ENCODE assay signal across 14 cellular contexts in the genomic region with DNA sequence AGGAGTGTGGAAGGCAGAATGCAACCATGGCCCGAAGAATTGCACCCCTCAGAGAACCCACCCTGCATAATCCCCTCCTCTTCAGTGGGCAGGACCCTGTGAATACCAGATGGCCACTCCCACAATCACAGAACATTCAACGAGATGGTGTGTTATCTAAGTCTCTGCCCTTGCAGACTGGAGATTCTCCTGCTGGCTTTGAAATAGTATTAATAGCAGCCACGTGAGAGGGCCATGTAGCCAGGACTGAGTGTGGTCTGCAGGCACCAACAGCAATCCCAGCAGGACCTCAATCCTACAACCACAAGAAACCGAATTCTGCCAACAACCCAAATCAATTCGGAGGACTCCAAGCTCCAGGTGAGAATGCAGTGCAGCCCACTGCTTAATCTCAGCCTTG.
DNase-seq lines count a peak whose midpoint lies in the region; ATAC-seq and TF ChIP-seq lines count a peak whose summit lies in the region.
"Had no signal": no experiment of that assay in that cellular context is flagged by ENCODE, and none has a peak within 500 bp of the region (broad histone marks: within the 10 kb centered on the region; RNA-seq: fewer than 3 reads in every experiment).

No MANE protein-coding gene starts in this region.

- H3K4me1 ChIP-seq in heart right ventricle (peaks cover 4 to 59% (median 32%) of the 10 kb centered on the region in 9 donors), psoas muscle (peaks cover 59% of the 10 kb centered on the region), SK-N-SH (ENCODE audit: control insufficient read depth in 1 of 2, insufficient read depth in 2 of 2, low read depth in 1 of 2, low read length in 1 of 2) (peaks cover 12 to 44% of the 10 kb centered on the region in 2 experiments; a peak in 3 of 4 replicates)

- H3F3A ChIP-seq in SK-N-SH (replicated peaks; ENCODE audit: insufficient read depth): no peaks in the 10 kb centered on the region

- no peak overlapping the region for H3K9ac ChIP-seq in SK-N-SH

- TF ChIP-seq RAD21 in SK-N-SH (IDR thresholded peaks at IDR 0.05; ENCODE audit: low read length): no peak

- TF ChIP-seq CTCF in CD4-positive, alpha-beta T cell (IDR thresholded peaks at IDR 0.05): no peak
- TF ChIP-seq CTCF in activated B cell treated with CpG ODN at 0.5 μM for 24 hours (IDR thresholded peaks at IDR 0.05): no peak
- TF ChIP-seq CTCF in heart right ventricle (IDR thresholded peaks at IDR 0.05): no peak
- TF ChIP-seq CTCF in psoas muscle (IDR thresholded peaks at IDR 0.05): no peak
- TF ChIP-seq CTCF in SK-N-SH (IDR thresholded peaks at IDR 0.05): no peak

- no peak for DNase-seq in CD4-positive, alpha-beta T cell
- DNase-seq in activated B cell treated with CpG ODN at 0.5 μM for 24 hours (no peak), heart right ventricle (no peak), psoas muscle (no peak), SK-N-SH (no peak), GOT3 (lab: John Stamatoyannopoulos, UW) (no peak)
- DNase-seq: DMS79, KBM-7, NCI-H1048, NCI-H69, PC-3 had no signal

- no peaks in the 10 kb centered on the region for H3K27me3 Mint-ChIP-seq in CD4-positive, alpha-beta T cell
- H3K27me3 Mint-ChIP-seq in activated B cell treated with CpG ODN at 0.5 μM for 24 hours: no peaks in the 10 kb centered on the region

- peaks cover 73% of the 10 kb centered on the region for H3K79me2 ChIP-seq in SK-N-SH (ENCODE audit: insufficient read depth)

- POLR2A ChIA-PET in CD4-positive, alpha-beta T cell (lab: Charles Lee): no interaction called here
- POLR2A ChIA-PET in activated B cell treated with CpG ODN at 0.5 μM for 24 hours (lab: Charles Lee): interaction anchor here (0.8 to 0.9 kb wide), 2 partner anchors 34 to 35 kb away, joined by 3 read pairs; no protein-coding TSS in a partner anchor
- POLR2A ChIA-PET in SK-N-SH (lab: Yijun Ruan, JAX): no interaction called here

- H3K9me2 ChIP-seq in SK-N-SH: no peaks in the 10 kb centered on the region

- no peak overlapping the region for H3K4me3 Mint-ChIP-seq in CD4-positive, alpha-beta T cell
- H3K4me3 Mint-ChIP-seq in activated B cell treated with CpG ODN at 0.5 μM for 24 hours: no peak overlapping the region
- H3K4me3 Mint-ChIP-seq: CD14-positive monocyte had no signal

- no peak overlapping the region for H3K27ac ChIP-seq in CD4-positive, alpha-beta T cell (ENCODE audit: low read depth, low read length)
- H3K27ac ChIP-seq in heart right ventricle (no peak overlapping the region), psoas muscle (no peak overlapping the region), SK-N-SH (ENCODE audit: low read depth in 2 of 2, low read length in 1 of 2) (no peak overlapping the region)
- H3K27ac ChIP-seq: A549 had no signal

- no peak for ATAC-seq in CD4-positive, alpha-beta T cell (ENCODE audit: poor library complexity)
- ATAC-seq in activated B cell treated with CpG ODN at 0.5 μM for 24 hours (ENCODE audit: low read depth): no peak
- peak; percentile 37 to 79 (median 60) for ATAC-seq in heart right ventricle
- peak in 3 of 4 donors; percentile 36 to 55 (median 52) for ATAC-seq in psoas muscle
- ATAC-seq in HG03159 (IDR thresholded peaks at IDR 0.05; ENCODE audit: unreplicated experiment): no peak
- ATAC-seq: A549, PC-3 had no signal

- no peaks in the 10 kb centered on the region for H3K27me3 ChIP-seq in CD4-positive, alpha-beta T cell (ENCODE audit: control insufficient read depth, insufficient read depth, low read length)
- H3K27me3 ChIP-seq in heart right ventricle: no peaks in the 10 kb centered on the region
- no peaks in the 10 kb centered on the region for H3K27me3 ChIP-seq in psoas muscle (ENCODE audit: insufficient read depth in 3 of 3, low read length in 2 of 3)
- no peaks in the 10 kb centered on the region for H3K27me3 ChIP-seq in SK-N-SH (ENCODE audit: insufficient read depth)

- peak overlapping the region; percentile 52 for H3K27ac Mint-ChIP-seq in CD4-positive, alpha-beta T cell
- H3K27ac Mint-ChIP-seq in activated B cell treated with CpG ODN at 0.5 μM for 24 hours: peak overlapping the region; percentile 12

- no peak overlapping the region for H2AFZ ChIP-seq in SK-N-SH (ENCODE audit: low read depth)

- CTCF ChIA-PET in CD4-positive, alpha-beta T cell (lab: Charles Lee): no interaction called here
- CTCF ChIA-PET in activated B cell treated with CpG ODN at 0.5 μM for 24 hours (lab: Charles Lee): no interaction called here
- CTCF ChIA-PET in SK-N-SH (lab: Yijun Ruan, JAX): interaction anchor here (1.0 to 3.0 kb wide), 3 partner anchors 10 to 726 kb away, joined by 3 to 11 read pairs (median 6); no protein-coding TSS in a partner anchor

- TF ChIP-seq EP300 in SK-N-SH (IDR thresholded peaks at IDR 0.05; ENCODE audit: borderline replicate concordance in 1 of 2, low read depth in 1 of 2, low read length in 1 of 2): no peak

- intact Hi-C loops in CD4-positive, alpha-beta T cell (cut with DNase I, micrococcal nuclease): loop anchor here in 1 of 2 experiments (10.0 kb wide), 1 partner anchor 65 kb away; no protein-coding TSS in a partner anchor
- intact Hi-C loops in activated B cell treated with CpG ODN at 0.5 μM for 24 hours (cut with micrococcal nuclease): loop anchor here (2.0 to 10.0 kb wide), 2 partner anchors 17 to 225 kb away; no protein-coding TSS in a partner anchor
- intact Hi-C loops in heart right ventricle (cut with DNase I): loop anchor here in 1 of 10 donors (10.0 kb wide), 1 partner anchor 65 kb away; no protein-coding TSS in a partner anchor
- intact Hi-C loops in psoas muscle (cut with DNase I): no loop called here

- H3K36me3 Mint-ChIP-seq in CD4-positive, alpha-beta T cell (ENCODE audit: low read depth): peaks cover 75% of the 10 kb centered on the region
- peaks cover 93% of the 10 kb centered on the region for H3K36me3 Mint-ChIP-seq in activated B cell treated with CpG ODN at 0.5 μM for 24 hours (ENCODE audit: low read depth)

- H3K9me3 ChIP-seq in CD4-positive, alpha-beta T cell (ENCODE audit: control insufficient read depth, low read length): no peaks in the 10 kb centered on the region
- H3K9me3 ChIP-seq in heart right ventricle (no peaks in the 10 kb centered on the region), psoas muscle (no peaks in the 10 kb centered on the region), SK-N-SH (no peaks in the 10 kb centered on the region)
- H3K9me3 ChIP-seq: A549 had no signal

- peaks cover 66% of the 10 kb centered on the region for H4K20me1 ChIP-seq in SK-N-SH (ENCODE audit: insufficient read depth)

- no peaks in the 10 kb centered on the region for H3K9me3 Mint-ChIP-seq in CD4-positive, alpha-beta T cell
- H3K9me3 Mint-ChIP-seq in activated B cell treated with CpG ODN at 0.5 μM for 24 hours: no peaks in the 10 kb centered on the region
- H3K9me3 Mint-ChIP-seq: CD14-positive monocyte had no signal

- H3K36me3 ChIP-seq in heart right ventricle (peaks cover 0 to 66% (median 0%) of the 10 kb centered on the region in 9 donors), psoas muscle (ENCODE audit: insufficient read depth in 1 of 2, low read depth in 1 of 2) (peaks cover 0 to 15% of the 10 kb centered on the region in 2 donors), SK-N-SH (replicated peaks in 1 of 2; ENCODE audit: control insufficient read depth in 1 of 2, insufficient read depth in 2 of 2, low read length in 1 of 2) (peaks cover 24 to 30% of the 10 kb centered on the region in 2 experiments)

- no peak overlapping the region for H3K4me3 ChIP-seq in heart right ventricle
- no peak overlapping the region for H3K4me3 ChIP-seq in psoas muscle
- H3K4me3 ChIP-seq in SK-N-SH (ENCODE audit: low read depth in 2 of 2, low read length in 1 of 2): no peak overlapping the region
- H3K4me3 ChIP-seq: A549 had no signal

- H3K4me2 ChIP-seq in SK-N-SH: no peak overlapping the region
- H3K4me2 ChIP-seq: A549 had no signal

- WGBS in heart right ventricle, 2 donors: 42 to 57% methylated on average over 5 of the region's 5 CpGs
- WGBS in psoas muscle, 3 donors: 39 to 59% (median 44%) methylated on average over 5 of the region's 5 CpGs
- WGBS in SK-N-SH (ENCODE audit: low lambda C conversion rate): 94% methylated on average over 5 of the region's 5 CpGs

- H3K4me1 Mint-ChIP-seq in CD4-positive, alpha-beta T cell (ENCODE audit: low read depth): peaks cover 84% of the 10 kb centered on the region
- H3K4me1 Mint-ChIP-seq in activated B cell treated with CpG ODN at 0.5 μM for 24 hours: peaks cover 48% of the 10 kb centered on the region

TF ChIP-seq in SK-N-SH, 30 proteins besides CTCF, POLR2A, EP300 and RAD21 (continues in another document):
- TF ChIP-seq, protein P1, sequence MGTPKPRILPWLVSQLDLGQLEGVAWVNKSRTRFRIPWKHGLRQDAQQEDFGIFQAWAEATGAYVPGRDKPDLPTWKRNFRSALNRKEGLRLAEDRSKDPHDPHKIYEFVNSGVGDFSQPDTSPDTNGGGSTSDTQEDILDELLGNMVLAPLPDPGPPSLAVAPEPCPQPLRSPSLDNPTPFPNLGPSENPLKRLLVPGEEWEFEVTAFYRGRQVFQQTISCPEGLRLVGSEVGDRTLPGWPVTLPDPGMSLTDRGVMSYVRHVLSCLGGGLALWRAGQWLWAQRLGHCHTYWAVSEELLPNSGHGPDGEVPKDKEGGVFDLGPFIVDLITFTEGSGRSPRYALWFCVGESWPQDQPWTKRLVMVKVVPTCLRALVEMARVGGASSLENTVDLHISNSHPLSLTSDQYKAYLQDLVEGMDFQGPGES (IDR thresholded peaks at IDR 0.05; ENCODE audit: low read depth, low read length): no peak
- TF ChIP-seq CHD2 (IDR thresholded peaks at IDR 0.05; ENCODE audit: low read length, partially characterized antibody) (no peak), NFIC (IDR thresholded peaks at IDR 0.05; ENCODE audit: borderline replicate concordance) (no peak), FOXM1 (IDR thresholded peaks at IDR 0.05; ENCODE audit: low read depth) (no peak), GATA2 (CRISPR knock-in tag; IDR thresholded peaks at IDR 0.05) (no peak)
- TF ChIP-seq, protein P2, sequence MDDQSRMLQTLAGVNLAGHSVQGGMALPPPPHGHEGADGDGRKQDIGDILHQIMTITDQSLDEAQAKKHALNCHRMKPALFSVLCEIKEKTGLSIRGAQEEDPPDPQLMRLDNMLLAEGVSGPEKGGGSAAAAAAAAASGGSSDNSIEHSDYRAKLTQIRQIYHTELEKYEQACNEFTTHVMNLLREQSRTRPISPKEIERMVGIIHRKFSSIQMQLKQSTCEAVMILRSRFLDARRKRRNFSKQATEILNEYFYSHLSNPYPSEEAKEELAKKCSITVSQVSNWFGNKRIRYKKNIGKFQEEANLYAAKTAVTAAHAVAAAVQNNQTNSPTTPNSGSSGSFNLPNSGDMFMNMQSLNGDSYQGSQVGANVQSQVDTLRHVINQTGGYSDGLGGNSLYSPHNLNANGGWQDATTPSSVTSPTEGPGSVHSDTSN (IDR thresholded peaks at IDR 0.05): no peak
- TF ChIP-seq, protein P3, sequence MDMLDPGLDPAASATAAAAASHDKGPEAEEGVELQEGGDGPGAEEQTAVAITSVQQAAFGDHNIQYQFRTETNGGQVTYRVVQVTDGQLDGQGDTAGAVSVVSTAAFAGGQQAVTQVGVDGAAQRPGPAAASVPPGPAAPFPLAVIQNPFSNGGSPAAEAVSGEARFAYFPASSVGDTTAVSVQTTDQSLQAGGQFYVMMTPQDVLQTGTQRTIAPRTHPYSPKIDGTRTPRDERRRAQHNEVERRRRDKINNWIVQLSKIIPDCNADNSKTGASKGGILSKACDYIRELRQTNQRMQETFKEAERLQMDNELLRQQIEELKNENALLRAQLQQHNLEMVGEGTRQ (IDR thresholded peaks at IDR 0.05; ENCODE audit: borderline replicate concordance, low read depth, low read length): no peak

Comparison
In these comparisons a context has a peak if more than half of its experiments do, and no peak if none do; other contexts are left out.
1. ATAC-seq: peak in heart right ventricle (8 of 8) and psoas muscle (3 of 4); none in CD4-positive, alpha-beta T cell (single experiment), activated B cell treated with CpG ODN at 0.5 μM for 24 hours (single experiment) and HG03159 (single experiment).